Comparison of ENCODE assay signal across 21 cellular contexts in genomic region chr3:9918261-9919038, GRCh38. TPM values are rescaled to one million over a fixed set of nuclear protein-coding genes. Genes with fewer than 3 reads are reported as not detected.
DNase-seq lines count a peak whose midpoint lies in the region; FAIRE-seq and TF ChIP-seq lines count a peak whose summit lies in the region.
"Had no signal": no experiment of that assay in that cellular context is flagged by ENCODE, and none has a peak within 500 bp of the region (broad histone marks: within the 10 kb centered on the region; RNA-seq: fewer than 3 reads in every experiment).

No MANE protein-coding gene starts in this region.

- no peak overlapping the region for H3K23ac ChIP-seq in H1 (ENCODE audit: insufficient read length)

- H3K23me2 ChIP-seq in H1 (ENCODE audit: low read depth, low read length) = peaks cover 10% of the 10 kb centered on the region; the same call in 1 of the 2 replicates

- no peak overlapping the region for H4K8ac ChIP-seq in H1 (ENCODE audit: extremely low read depth, insufficient read depth, low read length)

- H3K4me2 ChIP-seq in H1 (ENCODE audit: insufficient read depth in 1 of 2, low read depth in 2 of 2, low read length in 2 of 2) (no peak overlapping the region; a peak in 1 of 4 replicates), neural progenitor cell (no peak overlapping the region)

- H3K14ac ChIP-seq in H1 (ENCODE audit: insufficient read length) = no peak overlapping the region

- peak overlapping the region; percentile 77; the same call in 1 of the 2 replicates for H2AK5ac ChIP-seq in H1 (ENCODE audit: low read depth, low read length)

- TF ChIP-seq RAD21 in H1 (IDR thresholded peaks at IDR 0.05 in 1 of 2, conservative IDR thresholded peaks at IDR 0.05 in 1 of 2; ENCODE audit: low read depth in 2 of 2, low read length in 2 of 2) = no peak

- H3K9me3 ChIP-seq in H1 (ENCODE audit: insufficient read depth in 2 of 2, low read depth in 1 of 2, low read length in 1 of 2) (no peaks in the 10 kb centered on the region), neural progenitor cell (ENCODE audit: low read depth) (no peaks in the 10 kb centered on the region), tibial artery (no peaks in the 10 kb centered on the region), SJCRH30 (replicated peaks) (no peaks in the 10 kb centered on the region)
- H3K9me3 ChIP-seq: ascending aorta, transverse colon had no signal

- no peak overlapping the region for H3K18ac ChIP-seq in H1 (ENCODE audit: extremely low read depth, low read length)

- H3K36me3 Mint-ChIP-seq in neural progenitor cell = no peaks in the 10 kb centered on the region
- H3K36me3 Mint-ChIP-seq: activated naive CD4-positive, alpha-beta T cell treated with anti-CD3 and anti-CD28 coated beads, Interleukin-2, amount 10 ng/mL, durations not matched to agents 7 days and 5 days; stimulated activated memory B cell treated with anti-CD40 and anti-IgM and Interleukin-4, amounts not matched to agents 10 μg/mL and 1 μg/mL and 100 μg/mL, for 72 hours had no signal

- no peak overlapping the region for H2BK5ac ChIP-seq in H1 (ENCODE audit: low read depth, low read length)

- H3F3A ChIP-seq in neural progenitor cell (ENCODE audit: low read depth) = peaks cover 14% of the 10 kb centered on the region

- no peak overlapping the region for H2BK15ac ChIP-seq in H1 (ENCODE audit: low read length)

- H4K20me1 ChIP-seq in H1 (replicated peaks in 1 of 2; ENCODE audit: control insufficient read depth in 1 of 2, insufficient read depth in 2 of 2, low read length in 2 of 2) (no peaks in the 10 kb centered on the region), neural progenitor cell (ENCODE audit: low read depth) (no peaks in the 10 kb centered on the region)

- H3K4me3 Mint-ChIP-seq in neural progenitor cell = peak overlapping the region; percentile 50
- H3K4me3 Mint-ChIP-seq: activated naive CD4-positive, alpha-beta T cell treated with anti-CD3 and anti-CD28 coated beads, Interleukin-2, amount 10 ng/mL, durations not matched to agents 7 days and 5 days; stimulated activated memory B cell treated with anti-CD40 and anti-IgM and Interleukin-4, amounts not matched to agents 10 μg/mL and 1 μg/mL and 100 μg/mL, for 72 hours had no signal

- H3K79me2 ChIP-seq in H1 (ENCODE audit: control insufficient read depth in 1 of 2, insufficient read depth in 2 of 2, low read length in 2 of 2) = no peaks in the 10 kb centered on the region
- H3K79me2 ChIP-seq in neural progenitor cell (ENCODE audit: low read depth) = no peaks in the 10 kb centered on the region

- no peaks in the 10 kb centered on the region for H3K79me1 ChIP-seq in H1 (ENCODE audit: low read depth, low read length)

- POLR2A ChIA-PET in H1 (lab: Charles Lee; ENCODE audit: partially characterized antibody) = interaction anchor here (0.8 to 1.3 kb wide), 4 partner anchors 10 to 27 kb away, joined by 3 to 4 read pairs (median 4); no protein-coding TSS in a partner anchor

- 91% methylated on average over 8 of the region's 8 CpGs; no CpG with 5 or more reads in 1 of the 2 experiments for WGBS in H1 (ENCODE audit: extremely low coverage in 1 of 2, insufficient coverage in 1 of 2, insufficient read length in 1 of 2, insufficient replicate concordance in 2 of 2, low coverage in 1 of 2, low lambda C conversion rate in 2 of 2, missing lambda C conversion rate in 1 of 2), 2 experiments

- peak overlapping the region; percentile 64; the same call in 1 of the 2 replicates for H3K4me3 ChIP-seq in LNCaP clone FGC (ENCODE audit: low read depth, low read length)
- no peak overlapping the region for H3K4me3 ChIP-seq in H1 (ENCODE audit: extremely low read depth in 1 of 4, insufficient read depth in 2 of 4, low read depth in 3 of 4, low read length in 4 of 4)
- H3K4me3 ChIP-seq in neural progenitor cell = no peak overlapping the region
- H3K4me3 ChIP-seq in tibial artery = no peak overlapping the region
- no peak overlapping the region for H3K4me3 ChIP-seq in SJCRH30

- FAIRE-seq in H1 (lab: Jason Lieb, UNC) = no peak
- FAIRE-seq: keratinocyte had no signal

- TF ChIP-seq POLR2A in H1 (IDR thresholded peaks at IDR 0.05; ENCODE audit: control extremely low read depth in 1 of 2, low read depth in 2 of 2, low read length in 2 of 2) = no peak

- H3K9me3 Mint-ChIP-seq in neural progenitor cell = no peaks in the 10 kb centered on the region
- H3K9me3 Mint-ChIP-seq: activated naive CD4-positive, alpha-beta T cell treated with anti-CD3 and anti-CD28 coated beads, Interleukin-2, amount 10 ng/mL, durations not matched to agents 7 days and 5 days; stimulated activated memory B cell treated with anti-CD40 and anti-IgM and Interleukin-4, amounts not matched to agents 10 μg/mL and 1 μg/mL and 100 μg/mL, for 72 hours had no signal

- H4K5ac ChIP-seq in H1 (ENCODE audit: insufficient read length, low read depth, low read length) = no peak overlapping the region

- H3K4ac ChIP-seq in H1 (replicated peaks; ENCODE audit: insufficient read length, low read depth, low read length) = no peak overlapping the region

- H3K4me1 ChIP-seq in H1 (replicated peaks in 1 of 4; ENCODE audit: control insufficient read depth in 3 of 4, insufficient read depth in 4 of 4, low read length in 3 of 4) (peaks cover 0 to 20% (median 17%) of the 10 kb centered on the region in 4 experiments; a peak in 6 of 7 replicates), neural progenitor cell (peaks cover 19% of the 10 kb centered on the region), tibial artery (peaks cover 5 to 51% (median 40%) of the 10 kb centered on the region in 4 donors), SJCRH30 (no peaks in the 10 kb centered on the region)

- H3K4me1 Mint-ChIP-seq in neural progenitor cell = peaks cover 12% of the 10 kb centered on the region

- no peak overlapping the region for H2AFZ ChIP-seq in H1 (ENCODE audit: low read length)
- no peak overlapping the region for H2AFZ ChIP-seq in neural progenitor cell (replicated peaks)

- intact Hi-C loops in tibial artery (cut with DNase I; ENCODE audit: low total_unique reads) = loop anchor here (5.0 kb wide), 2 partner anchors 56 to 76 kb away; partner anchors contain the start of gene RPUSD3

- no peak overlapping the region for H4K91ac ChIP-seq in H1 (replicated peaks; ENCODE audit: insufficient read length, low read length)

- no peaks in the 10 kb centered on the region for H3K27me3 Mint-ChIP-seq in neural progenitor cell (ENCODE audit: insufficient read depth, low read depth)

- H3K27ac Mint-ChIP-seq in neural progenitor cell = no peak overlapping the region
- H3K27ac Mint-ChIP-seq: activated naive CD4-positive, alpha-beta T cell treated with anti-CD3 and anti-CD28 coated beads, Interleukin-2, amount 10 ng/mL, durations not matched to agents 7 days and 5 days; stimulated activated memory B cell treated with anti-CD40 and anti-IgM and Interleukin-4, amounts not matched to agents 10 μg/mL and 1 μg/mL and 100 μg/mL, for 72 hours had no signal

- H3K36me3 ChIP-seq in H1 (ENCODE audit: control insufficient read depth in 2 of 4, insufficient read depth in 4 of 4, low read length in 3 of 4) (no peaks in the 10 kb centered on the region), neural progenitor cell (no peaks in the 10 kb centered on the region), tibial artery (peaks cover 0 to 30% (median 14%) of the 10 kb centered on the region in 3 donors), SJCRH30 (no peaks in the 10 kb centered on the region)
- H3K36me3 ChIP-seq: transverse colon had no signal

- no peak overlapping the region for H2BK20ac ChIP-seq in H1 (ENCODE audit: low read length)

- H3K27ac ChIP-seq in H1 (ENCODE audit: low read depth, low read length) (no peak overlapping the region), neural progenitor cell (no peak overlapping the region), tibial artery (peak overlapping the region; percentile 92 to 95), SJCRH30 (no peak overlapping the region)

- TF ChIP-seq EP300 in H1 (IDR thresholded peaks at IDR 0.05; ENCODE audit: borderline replicate concordance in 1 of 2, low read depth in 2 of 2, low read length in 2 of 2) = no peak

- H3K9ac ChIP-seq in H1 (replicated peaks in 1 of 4; ENCODE audit: extremely low read depth in 1 of 4, low read depth in 3 of 4, low read length in 3 of 4) = no peak overlapping the region
- no peak overlapping the region for H3K9ac ChIP-seq in neural progenitor cell

- H3K27me3 ChIP-seq in H1 (replicated peaks in 1 of 4; ENCODE audit: control insufficient read depth in 3 of 4, extremely low read depth in 1 of 4, insufficient read depth in 3 of 4, low read length in 3 of 4) (peaks cover 0 to 18% (median 10%) of the 10 kb centered on the region in 4 experiments; a peak in 5 of 7 replicates), neural progenitor cell (peaks cover 30% of the 10 kb centered on the region), tibial artery (no peaks in the 10 kb centered on the region), SJCRH30 (no peaks in the 10 kb centered on the region)
- H3K27me3 ChIP-seq: ascending aorta, transverse colon had no signal

- H2BK120ac ChIP-seq in H1 (replicated peaks; ENCODE audit: low read depth, low read length) = no peak overlapping the region

- CTCF ChIA-PET in H1 (lab: Charles Lee; ENCODE audit: partially characterized antibody) = interaction anchor here (0.6 to 9.1 kb wide), 5 partner anchors 12 to 91 kb away, joined by 3 to 76 read pairs (median 3); partner anchors contain the start of genes CRELD1 and IL17RE

- no peak overlapping the region; the same call in 1 of the 2 replicates for H2BK12ac ChIP-seq in H1 (ENCODE audit: low read depth, low read length)

- no peak for TF ChIP-seq CTCF in LNCaP clone FGC (IDR thresholded peaks at IDR 0.05; ENCODE audit: control insufficient read depth, extremely low read depth, insufficient read depth)
- no peak for TF ChIP-seq CTCF in H1 (IDR thresholded peaks at IDR 0.05; ENCODE audit: control extremely low read depth in 1 of 3, insufficient read depth in 1 of 3, low read depth in 1 of 3, low read length in 3 of 3)
- no peak for TF ChIP-seq CTCF in neural progenitor cell (IDR thresholded peaks at IDR 0.05)
- TF ChIP-seq CTCF in tibial artery (IDR thresholded peaks at IDR 0.05) = no peak

- DNase-seq in LNCaP clone FGC (ENCODE audit: low read depth) (no peak), H1 (ENCODE audit: low read depth in 1 of 2, low spot score in 2 of 2) (no peak), neural progenitor cell (ENCODE audit: low spot score) (no peak), tibial artery (no peak), SJCRH30 (no peak), NCI-H526 treated with DMSO at 0.1 percent for 48 hours (lab: John Stamatoyannopoulos, UW) (no peak), T-helper 9 cell (no peak)
- DNase-seq: activated CD4-positive, alpha-beta T cell treated with anti-CD3 and anti-CD28 coated beads, Interleukin-2, amount 50 U/mL, for 1 hour; activated naive CD4-positive, alpha-beta T cell treated with anti-CD3 and anti-CD28 coated beads, Interleukin-2, amount 10 ng/mL, durations not matched to agents 7 days and 5 days; COR-L47; hypothalamus; Karpas-422; mesendoderm; NCI-H1092 treated with DMSO at 0.1 percent for 48 hours; NCI-H2029 treated with DMSO at 0.1 percent for 48 hours; NCI-H510A; transverse colon had no signal

- no peak overlapping the region for H3K56ac ChIP-seq in H1 (replicated peaks; ENCODE audit: insufficient read length, low read depth, low read length)

RNA-seq across cellular contexts. Expression of gene IL17RC, which starts 1.6 kb away (rescaled TPM):
- 9.1 and 11.8 TPM in 2 replicates for total RNA-seq in H1 (2021; fragmentation: NEBNext Ultra II Directional; extraction: Animal tissue kit (Norgen Biotek cat#: 25700))
- 13.0 and 15.4 TPM in 2 replicates for polyA plus RNA-seq in H1 (2011; rRNA removed)
- 12.8 TPM for polyA plus RNA-seq in H1 (2011; cell fraction: cytosol; rRNA removed)
- polyA plus RNA-seq in H1 (2011; cell fraction: nucleus; rRNA removed) = 46.4 TPM
- polyA plus RNA-seq in H1 (2012, experiment 1 of 2) = 8.9 to 12.4 TPM (median 11.2 TPM) in 4 replicates
- 11.1 TPM for polyA plus RNA-seq in H1 (2012, experiment 2 of 2)
- polyA plus RNA-seq in H1 (2013, experiment 1 of 2) = 11.0 TPM
- 10.3 TPM for polyA plus RNA-seq in H1 (2013, experiment 2 of 2)
- polyA minus RNA-seq in H1 (2011; rRNA and poly(A)+ RNA removed) = 7.5 and 7.8 TPM in 2 replicates
- 7.0 TPM for polyA minus RNA-seq in H1 (2011; cell fraction: cytosol; rRNA and poly(A)+ RNA removed)
- 12.9 TPM for polyA minus RNA-seq in H1 (2011; cell fraction: nucleus; rRNA and poly(A)+ RNA removed)
- 3.1 and 6.5 TPM in 2 replicates for total RNA-seq in neural progenitor cell (ENCODE audit: low replicate concordance)
- total RNA-seq in SJCRH30 (2014; rRNA removed; shearing (Covaris generic)) = 4.0 and 6.8 TPM in 2 replicates
- polyA plus RNA-seq: neural cell had no signal

RNA-seq across cellular contexts. Expression of gene CRELD1, which starts 15.2 kb away (rescaled TPM):
- total RNA-seq in H1 (2021; fragmentation: NEBNext Ultra II Directional; extraction: Animal tissue kit (Norgen Biotek cat#: 25700)) = 12.4 and 12.9 TPM in 2 replicates
- 15.1 and 19.1 TPM in 2 replicates for polyA plus RNA-seq in H1 (2011; rRNA removed)
- 24.7 TPM for polyA plus RNA-seq in H1 (2011; cell fraction: cytosol; rRNA removed)
- 41.4 TPM for polyA plus RNA-seq in H1 (2011; cell fraction: nucleus; rRNA removed)
- 13.2 to 19.2 TPM (median 18.5 TPM) in 4 replicates for polyA plus RNA-seq in H1 (2012, experiment 1 of 2)
- polyA plus RNA-seq in H1 (2012, experiment 2 of 2) = 11.6 TPM
- 10.6 TPM for polyA plus RNA-seq in H1 (2013, experiment 1 of 2)
- 9.0 TPM for polyA plus RNA-seq in H1 (2013, experiment 2 of 2)
- 8.6 and 8.9 TPM in 2 replicates for polyA minus RNA-seq in H1 (2011; rRNA and poly(A)+ RNA removed)
- polyA minus RNA-seq in H1 (2011; cell fraction: cytosol; rRNA and poly(A)+ RNA removed) = 6.2 TPM
- 9.6 TPM for polyA minus RNA-seq in H1 (2011; cell fraction: nucleus; rRNA and poly(A)+ RNA removed)
- total RNA-seq in neural progenitor cell (ENCODE audit: low replicate concordance) = 14.1 and 28.7 TPM in 2 replicates
- 8.1 and 8.3 TPM in 2 replicates for total RNA-seq in SJCRH30 (2014; rRNA removed; shearing (Covaris generic))

RNA-seq across cellular contexts. Expression of gene IL17RE, which starts 15.8 kb away (rescaled TPM):
- total RNA-seq in H1 (2021; fragmentation: NEBNext Ultra II Directional; extraction: Animal tissue kit (Norgen Biotek cat#: 25700)) = 4.4 and 4.9 TPM in 2 replicates
- polyA plus RNA-seq in H1 (2011; rRNA removed) = 3.4 and 3.8 TPM in 2 replicates
- polyA plus RNA-seq in H1 (2011; cell fraction: cytosol; rRNA removed) = 4.0 TPM
- polyA plus RNA-seq in H1 (2011; cell fraction: nucleus; rRNA removed) = 13.4 TPM
- 1.9 to 3.6 TPM (median 3.2 TPM) in 4 replicates for polyA plus RNA-seq in H1 (2012, experiment 1 of 2)
- polyA plus RNA-seq in H1 (2012, experiment 2 of 2) = 2.1 TPM
- polyA plus RNA-seq in H1 (2013, experiment 1 of 2) = 4.8 TPM
- polyA plus RNA-seq in H1 (2013, experiment 2 of 2) = 4.4 TPM
- polyA minus RNA-seq in H1 (2011; rRNA and poly(A)+ RNA removed) = 1.6 and 2.0 TPM in 2 replicates
- 1.2 TPM for polyA minus RNA-seq in H1 (2011; cell fraction: cytosol; rRNA and poly(A)+ RNA removed)
- polyA minus RNA-seq in H1 (2011; cell fraction: nucleus; rRNA and poly(A)+ RNA removed) = 4.7 TPM
- total RNA-seq in neural progenitor cell (ENCODE audit: low replicate concordance) = 0.56 TPM in 1 of 2 replicates, not detected in the other
- 0.05 and 0.12 TPM in 2 replicates for total RNA-seq in SJCRH30 (2014; rRNA removed; shearing (Covaris generic))

RNA-seq across cellular contexts. Expression of gene JAGN1, which starts 28.0 kb away (rescaled TPM):
- total RNA-seq in H1 (2021; fragmentation: NEBNext Ultra II Directional; extraction: Animal tissue kit (Norgen Biotek cat#: 25700)) = 26.8 and 26.9 TPM in 2 replicates
- polyA plus RNA-seq in H1 (2011; rRNA removed) = 42.9 and 51.6 TPM in 2 replicates
- 31.9 TPM for polyA plus RNA-seq in H1 (2011; cell fraction: cytosol; rRNA removed)
- polyA plus RNA-seq in H1 (2011; cell fraction: nucleus; rRNA removed) = 23.5 TPM
- polyA plus RNA-seq in H1 (2012, experiment 1 of 2) = 22.1 to 34.0 TPM (median 32.3 TPM) in 4 replicates
- polyA plus RNA-seq in H1 (2012, experiment 2 of 2) = 36.1 TPM
- 24.1 TPM for polyA plus RNA-seq in H1 (2013, experiment 1 of 2)
- 28.1 TPM for polyA plus RNA-seq in H1 (2013, experiment 2 of 2)
- 46.3 and 49.0 TPM in 2 replicates for polyA minus RNA-seq in H1 (2011; rRNA and poly(A)+ RNA removed)
- polyA minus RNA-seq in H1 (2011; cell fraction: cytosol; rRNA and poly(A)+ RNA removed) = 18.8 TPM
- 17.8 TPM for polyA minus RNA-seq in H1 (2011; cell fraction: nucleus; rRNA and poly(A)+ RNA removed)
- total RNA-seq in neural progenitor cell (ENCODE audit: low replicate concordance) = 32.7 and 42.1 TPM in 2 replicates
- total RNA-seq in SJCRH30 (2014; rRNA removed; shearing (Covaris generic)) = 40.3 and 41.0 TPM in 2 replicates

RNA-seq across cellular contexts. Expression of gene PRRT3, which starts 33.8 kb away (rescaled TPM):
- total RNA-seq in H1 (2021; fragmentation: NEBNext Ultra II Directional; extraction: Animal tissue kit (Norgen Biotek cat#: 25700)) = 8.4 and 9.2 TPM in 2 replicates
- polyA plus RNA-seq in H1 (2011; rRNA removed) = 9.0 and 10.0 TPM in 2 replicates
- 8.0 TPM for polyA plus RNA-seq in H1 (2011; cell fraction: cytosol; rRNA removed)
- 16.5 TPM for polyA plus RNA-seq in H1 (2011; cell fraction: nucleus; rRNA removed)
- polyA plus RNA-seq in H1 (2012, experiment 1 of 2) = 3.3 to 7.9 TPM (median 6.0 TPM) in 4 replicates
- polyA plus RNA-seq in H1 (2012, experiment 2 of 2) = 5.7 TPM
- 9.2 TPM for polyA plus RNA-seq in H1 (2013, experiment 1 of 2)
- 7.5 TPM for polyA plus RNA-seq in H1 (2013, experiment 2 of 2)
- 18.5 and 23.8 TPM in 2 replicates for polyA minus RNA-seq in H1 (2011; rRNA and poly(A)+ RNA removed)
- 7.2 TPM for polyA minus RNA-seq in H1 (2011; cell fraction: cytosol; rRNA and poly(A)+ RNA removed)
- 29.8 TPM for polyA minus RNA-seq in H1 (2011; cell fraction: nucleus; rRNA and poly(A)+ RNA removed)
- total RNA-seq in neural progenitor cell (ENCODE audit: low replicate concordance) = 2.6 and 11.6 TPM in 2 replicates
- total RNA-seq in SJCRH30 (2014; rRNA removed; shearing (Covaris generic)) = 1.3 and 2.1 TPM in 2 replicates

Comparison
In these comparisons a context has a peak if more than half of its experiments do, and no peak if none do; other contexts are left out.
1. H3K27ac ChIP-seq: peak in tibial artery (2 of 2); none in H1 (single experiment), neural progenitor cell (single experiment) and SJCRH30 (single experiment).